ENCODE assay signal across 8 cellular contexts in the genomic region with DNA sequence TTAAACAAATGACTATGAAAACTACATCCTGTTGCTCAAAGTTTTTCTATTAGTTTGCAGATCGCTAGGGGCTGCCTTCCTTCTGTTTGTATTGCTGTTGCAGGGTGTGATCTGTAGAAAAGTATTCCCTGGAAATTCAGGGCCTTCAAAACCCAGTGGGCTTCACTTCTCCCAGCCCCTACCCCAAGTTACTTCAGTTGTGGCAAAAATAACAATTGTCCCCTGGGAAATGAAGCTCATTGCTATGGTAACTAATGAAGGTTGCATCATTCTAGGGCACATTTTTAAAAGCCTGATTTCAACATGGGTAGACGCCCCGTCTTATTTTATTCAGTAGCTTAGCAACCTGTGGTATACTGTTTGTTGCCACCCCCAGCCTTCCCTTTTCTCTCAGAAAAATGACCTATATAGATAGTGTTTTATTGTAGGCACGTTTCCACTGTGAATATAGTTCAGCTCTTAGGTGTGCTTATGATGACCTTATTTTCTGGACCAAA.
DNase-seq lines count a peak whose midpoint lies in the region; ATAC-seq and TF ChIP-seq lines count a peak whose summit lies in the region.

No MANE protein-coding gene starts in this region.

- H3K9me3 Mint-ChIP-seq in neural crest cell: no peaks in the 10 kb centered on the region

- TF ChIP-seq CTCF in A673 (conservative IDR thresholded peaks at IDR 0.05; ENCODE audit: low read depth, low read length): no peak; the same call in 1 of the 2 replicates
- no peak for TF ChIP-seq CTCF in RWPE2 (IDR thresholded peaks at IDR 0.05; ENCODE audit: poor library complexity, severe bottlenecking)
- TF ChIP-seq CTCF in neural crest cell (conservative IDR thresholded peaks at IDR 0.05): no peak

- H3K4me3 Mint-ChIP-seq in neural crest cell: peak overlapping the region; percentile 14

- H3K4me3 ChIP-seq in A673 (ENCODE audit: low read depth, low read length, poor library complexity, severe bottlenecking) (peak overlapping the region; percentile 8), RWPE2 (ENCODE audit: severe bottlenecking) (no peak overlapping the region), ectodermal cell (ENCODE audit: insufficient read depth, low read depth, low read length) (no peak overlapping the region)

- intact Hi-C loops in A673 (cut with micrococcal nuclease; ENCODE audit: unreplicated experiment): no loop called here

- no peaks in the 10 kb centered on the region for H3K27me3 ChIP-seq in A673 (replicated peaks; ENCODE audit: insufficient read depth, low read depth, low read length, poor library complexity)
- no peaks in the 10 kb centered on the region for H3K27me3 ChIP-seq in RWPE2 (ENCODE audit: insufficient read depth, poor library complexity, severe bottlenecking)
- no peaks in the 10 kb centered on the region for H3K27me3 ChIP-seq in ectodermal cell (ENCODE audit: control insufficient read depth, insufficient read depth, low read length, poor library complexity, severe bottlenecking)

- CTCF ChIA-PET in A673 (lab: Charles Lee): interaction anchor here (0.5 kb wide), 1 partner anchor 420 kb away, joined by 3 read pairs; no protein-coding TSS in a partner anchor

- WGBS in ectodermal cell, 2 experiments: 64 to 78% methylated on average over 3 to 4 of the region's 4 CpGs

- ATAC-seq in GM21360 (IDR thresholded peaks at IDR 0.05; ENCODE audit: unreplicated experiment) (peak; percentile 59), RWPE2 (ENCODE audit: low read depth) (no peak), GM19035 (IDR thresholded peaks at IDR 0.05; ENCODE audit: unreplicated experiment) (no peak)

- H3K4me1 Mint-ChIP-seq in neural crest cell: peaks cover 49% of the 10 kb centered on the region

- H3K4me1 ChIP-seq in A673 (ENCODE audit: insufficient read depth, low read length, poor library complexity, severe bottlenecking) (peaks cover 61% of the 10 kb centered on the region), RWPE2 (ENCODE audit: insufficient read depth, poor library complexity, severe bottlenecking) (peaks cover 49% of the 10 kb centered on the region), ectodermal cell (ENCODE audit: control insufficient read depth, insufficient read depth, low read length) (peaks cover 34% of the 10 kb centered on the region)

- H3K36me3 ChIP-seq in A673 (ENCODE audit: insufficient read depth, low read length, poor library complexity, severe bottlenecking) (peaks cover 5% of the 10 kb centered on the region), RWPE2 (ENCODE audit: low read depth) (peaks cover 8% of the 10 kb centered on the region), ectodermal cell (ENCODE audit: control insufficient read depth, insufficient read depth, low read length) (no peaks in the 10 kb centered on the region)

- no peaks in the 10 kb centered on the region for H3K36me3 Mint-ChIP-seq in neural crest cell (ENCODE audit: low read depth)

- H3K27ac ChIP-seq in A673 (ENCODE audit: low read depth, low read length, poor library complexity, severe bottlenecking) (peak overlapping the region; percentile 81), RWPE2 (ENCODE audit: poor library complexity, severe bottlenecking) (peak overlapping the region; percentile 99), ectodermal cell (ENCODE audit: insufficient read depth, low read depth, low read length, poor library complexity, severe bottlenecking) (peak overlapping the region; percentile 36)

- no peaks in the 10 kb centered on the region for H3K27me3 Mint-ChIP-seq in neural crest cell (ENCODE audit: low read depth)

- H3K27ac Mint-ChIP-seq in neural crest cell (ENCODE audit: unreplicated experiment): peak overlapping the region; percentile 46

- POLR2A ChIA-PET in A673 (lab: Charles Lee; ENCODE audit: low non-redundant PET): interaction anchor here (0.6 kb wide), 1 partner anchor 14 kb away, joined by 3 read pairs; no protein-coding TSS in a partner anchor

- peak; percentile 74 for DNase-seq in A673 (ENCODE audit: low spot score)
- no peak for DNase-seq in RWPE2 (ENCODE audit: low spot score)
- no peak for DNase-seq in neural crest cell (ENCODE audit: low read depth, low spot score)
- DNase-seq in mesenteric fat pad (ENCODE audit: low spot score): no peak
- no peak for DNase-seq in RKO (ENCODE audit: low spot score)

- no TSS peak for BruUV-seq in A673 (replicated peaks; lab: Mats Ljungman, UMichigan)

- no peaks in the 10 kb centered on the region for H3K9me3 ChIP-seq in A673 (ENCODE audit: low read depth, low read length, poor library complexity, severe bottlenecking)
- no peaks in the 10 kb centered on the region for H3K9me3 ChIP-seq in RWPE2 (ENCODE audit: severe bottlenecking)
- no peaks in the 10 kb centered on the region for H3K9me3 ChIP-seq in ectodermal cell (ENCODE audit: control insufficient read depth, low read length)

Comparison
In these comparisons a context has a peak if more than half of its experiments do, and no peak if none do; other contexts are left out.
1. H3K27ac ChIP-seq: peak in every context shown above with its lines; median percentile 99 in RWPE2; 81 in A673; 36 in ectodermal cell.